ENCODE assay signal across 7 cellular contexts in the genomic region with DNA sequence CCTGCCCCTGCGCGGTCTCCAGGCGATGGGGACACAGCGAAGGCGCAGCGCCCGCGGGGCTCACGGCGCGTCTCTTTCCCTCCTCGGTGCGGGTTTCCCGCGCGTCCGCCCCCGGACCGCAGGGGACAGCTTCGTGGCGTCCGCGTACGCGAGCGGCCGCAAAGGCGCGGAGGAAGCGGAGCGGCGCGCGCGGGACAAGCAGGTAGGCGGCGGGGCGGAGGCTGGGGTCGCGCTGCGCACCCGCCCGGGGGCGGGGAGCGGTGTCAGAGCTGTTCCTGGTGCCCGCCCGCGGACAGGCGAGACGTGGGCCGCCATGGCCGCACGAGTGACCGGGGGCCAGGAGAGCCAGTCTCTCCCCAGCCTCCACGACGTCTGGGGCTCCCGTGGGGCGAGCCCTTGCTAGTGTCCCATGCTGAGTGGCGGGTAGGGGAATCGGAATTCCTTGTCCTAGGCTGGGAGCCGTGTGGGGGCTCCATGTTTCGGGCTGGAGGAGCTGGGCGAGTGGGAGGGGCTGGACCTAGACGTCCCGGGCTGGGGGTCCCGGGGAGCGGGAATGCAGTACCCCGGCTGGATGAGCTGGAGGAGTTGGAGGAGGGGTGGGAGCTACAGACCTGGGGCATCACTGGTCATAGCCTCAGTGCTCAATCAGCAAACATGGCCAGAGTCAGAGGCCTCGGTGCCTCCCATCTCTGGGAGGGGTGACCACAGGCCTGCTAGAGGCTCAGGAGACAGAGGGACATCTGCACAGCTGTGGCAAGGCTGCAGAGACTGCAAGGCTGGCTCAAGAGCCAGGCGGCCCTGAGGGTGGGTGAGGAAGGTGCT. TPM values are rescaled to one million over a fixed set of nuclear protein-coding genes. Genes with fewer than 3 reads are reported as not detected.
A peak's percentile ranks its signal among the peaks of the same experiment; 100 is the strongest.
DNase-seq lines count a peak whose midpoint lies in the region; ATAC-seq and TF ChIP-seq lines count a peak whose summit lies in the region.

No MANE protein-coding gene starts in this region.

- H3K36me3 ChIP-seq in HCT116 (ENCODE audit: control insufficient read depth in 1 of 2, insufficient read depth in 2 of 2, low read length in 2 of 2) (0 out of 4 replicates have a peak, but pooled peaks cover 0 to 4% of the 10 kb centered on the region in 2 experiments), rectal smooth muscle tissue (ENCODE audit: control insufficient read depth, insufficient read depth, low read length) (no peaks in the 10 kb centered on the region)

- peak overlapping the region; percentile 40 to 59 for H3K4me3 ChIP-seq in HCT116 (replicated peaks in 1 of 2; ENCODE audit: low read depth in 1 of 2, low read length in 2 of 2)
- H3K4me3 ChIP-seq in right cardiac atrium (ENCODE audit: low read length), result peak overlapping the region; percentile 78
- H3K4me3 ChIP-seq in rectal smooth muscle tissue (ENCODE audit: low read length), result peak overlapping the region; percentile 23

- POLR2A ChIA-PET in HCT116 (lab: Charles Lee), result interaction anchor here (0.6 to 1.7 kb wide), 3 partner anchors 12 to 158 kb away, joined by 3 to 4 read pairs (median 3); no protein-coding TSS in a partner anchor

- peak overlapping the region; percentile 18 for H3K27ac ChIP-seq in HCT116 (ENCODE audit: low read depth, low read length)
- H3K27ac ChIP-seq in VCaP, result peak overlapping the region; percentile 37; the same call in 1 of the 2 replicates
- H3K27ac ChIP-seq in right cardiac atrium (ENCODE audit: low read length), result no peak overlapping the region
- H3K27ac ChIP-seq in rectal smooth muscle tissue (ENCODE audit: low read depth, low read length), result no peak overlapping the region

- H3K4me1 ChIP-seq in HCT116 (ENCODE audit: control insufficient read depth in 1 of 2, insufficient read depth in 2 of 2, low read length in 2 of 2) (peaks cover 23 to 44% of the 10 kb centered on the region in 2 experiments), right cardiac atrium (ENCODE audit: control insufficient read depth, insufficient read depth, low read length) (no peaks in the 10 kb centered on the region), rectal smooth muscle tissue (ENCODE audit: control insufficient read depth, insufficient read depth, low read length) (no peaks in the 10 kb centered on the region)

- peak overlapping the region; percentile 77 for H3K4me2 ChIP-seq in HCT116 (ENCODE audit: low read length)

- H3K9me3 ChIP-seq in HCT116 (ENCODE audit: control insufficient read depth in 1 of 2, insufficient read depth in 1 of 2, low read depth in 1 of 2, low read length in 2 of 2), result no peaks in the 10 kb centered on the region
- H3K9me3 ChIP-seq in right cardiac atrium (ENCODE audit: control insufficient read depth, low read length), result no peaks in the 10 kb centered on the region

- no peak for TF ChIP-seq RAD21 in HCT116 (IDR thresholded peaks at IDR 0.05; ENCODE audit: low read depth)

- intact Hi-C loops in HCT116 (cut with micrococcal nuclease), result loop anchor here (10.0 kb wide), 1 partner anchor 155 kb away; no protein-coding TSS in a partner anchor
- intact Hi-C loops in right cardiac atrium (cut with DNase I), result loop anchor here in 3 of 4 donors (5.0 to 10.0 kb wide), 3 partner anchors 125 to 135 kb away; no protein-coding TSS in a partner anchor

- H3K9me2 ChIP-seq in HCT116 (ENCODE audit: insufficient read depth), result no peaks in the 10 kb centered on the region

- RAD21 ChIA-PET in HCT116 (lab: Charles Lee; ENCODE audit: low non-redundant PET in 1 of 2, low total read pairs in 2 of 2, uncharacterized antibody in 2 of 2, unreplicated experiment in 2 of 2), result no interaction called here

- 7% methylated on average over 70 of the region's 70 CpGs for WGBS in right cardiac atrium

- no peak for TF ChIP-seq CTCF in HCT116 (IDR thresholded peaks at IDR 0.05 in 2 of 3, conservative IDR thresholded peaks at IDR 0.05 in 1 of 3; ENCODE audit: borderline replicate concordance in 1 of 3, insufficient read depth in 1 of 3, low read depth in 2 of 3, low read length in 2 of 3)
- TF ChIP-seq CTCF in VCaP (conservative IDR thresholded peaks at IDR 0.05), result no peak

- CTCF ChIA-PET in HCT116 (lab: Charles Lee), result interaction anchor here (1.2 to 2.3 kb wide), 5 partner anchors 10 to 88 kb away, joined by 4 to 28 read pairs (median 7); no protein-coding TSS in a partner anchor

- H4K20me1 ChIP-seq in HCT116 (ENCODE audit: insufficient read depth), result no peaks in the 10 kb centered on the region; the same call in 1 of the 2 replicates

- H3K79me2 ChIP-seq in HCT116 (ENCODE audit: insufficient read depth, low read length), result no peaks in the 10 kb centered on the region

- H3K9ac ChIP-seq in HCT116 (ENCODE audit: low read length) (peak overlapping the region; percentile 48), rectal smooth muscle tissue (ENCODE audit: low read length) (no peak overlapping the region)

- no peak for TF ChIP-seq POLR2A in HCT116 (IDR thresholded peaks at IDR 0.05; ENCODE audit: borderline replicate concordance, extremely low read depth, insufficient read depth, insufficient read length)

- H3K27me3 ChIP-seq in HCT116 (ENCODE audit: insufficient read depth, low read length) (no peaks in the 10 kb centered on the region; the same call in 1 of the 2 replicates), right cardiac atrium (ENCODE audit: control insufficient read depth, insufficient read depth) (no peaks in the 10 kb centered on the region), rectal smooth muscle tissue (ENCODE audit: control insufficient read depth, insufficient read depth, low read length) (peaks cover 15% of the 10 kb centered on the region)

- DNase-seq in HCT116 (ENCODE audit: low read depth, low spot score) (no peak), right cardiac atrium (peak; percentile 26 to 61 (median 60)), DMS114 treated with DMSO at 0.1 percent for 48 hours (lab: John Stamatoyannopoulos, UW; ENCODE audit: unreplicated experiment) (no peak)
- no peak for DNase-seq in central memory CD4-positive, alpha-beta T cell

- ATAC-seq in HCT116 (no peak), right cardiac atrium (no peak), GM18502 (IDR thresholded peaks at IDR 0.05; ENCODE audit: poor library complexity, unreplicated experiment) (no peak)

- no peak overlapping the region for H2AFZ ChIP-seq in HCT116 (ENCODE audit: low read depth, low read length, poor library complexity, severe bottlenecking)

- BruUV-seq in HCT116 (replicated peaks; lab: Mats Ljungman, UMichigan), result no TSS peak

TF ChIP-seq in HCT116, 20 proteins besides CTCF, POLR2A, EP300 and RAD21:
- TF ChIP-seq, protein P1, sequence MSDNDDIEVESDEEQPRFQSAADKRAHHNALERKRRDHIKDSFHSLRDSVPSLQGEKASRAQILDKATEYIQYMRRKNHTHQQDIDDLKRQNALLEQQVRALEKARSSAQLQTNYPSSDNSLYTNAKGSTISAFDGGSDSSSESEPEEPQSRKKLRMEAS (IDR thresholded peaks at IDR 0.05), result no peak
- no peak for TF ChIP-seq TCF7L2 (IDR thresholded peaks at IDR 0.05; ENCODE audit: borderline replicate concordance, extremely low read depth, insufficient read depth, insufficient read length)
- no peak for TF ChIP-seq ZNF274 (IDR thresholded peaks at IDR 0.05; ENCODE audit: low read depth, low read length)
- no peak for TF ChIP-seq CEBPB (IDR thresholded peaks at IDR 0.05; ENCODE audit: low read depth)
- TF ChIP-seq ZFX (IDR thresholded peaks at IDR 0.05), result no peak
- no peak for TF ChIP-seq CBX3 (IDR thresholded peaks at IDR 0.05; ENCODE audit: low read depth)
- no peak for TF ChIP-seq JUND (IDR thresholded peaks at IDR 0.05)

RNA-seq across cellular contexts. Expression of a gene that starts 1.0 kb away (rescaled TPM):
- total RNA-seq in HCT116 (2021; ENCODE audit: unreplicated experiment) (20.4 TPM), right cardiac atrium (1 to 10 TPM; 1.9 to 8.6 (median 3.1) TPM)
- 15.7 and 19.0 TPM in 2 replicates for polyA plus RNA-seq in HCT116 (2012)
- polyA plus RNA-seq in right cardiac atrium, result 2.6 TPM

Comparison
In these comparisons a context has a peak if more than half of its experiments do, and no peak if none do; other contexts are left out.
1. DNase-seq: peak in right cardiac atrium (3 of 3); none in HCT116 (single experiment), DMS114 treated with DMSO at 0.1 percent for 48 hours (single experiment) and central memory CD4-positive, alpha-beta T cell (single experiment).
2. H3K27ac ChIP-seq: peak in HCT116 (single experiment) and VCaP (single experiment); none in right cardiac atrium (single experiment) and rectal smooth muscle tissue (single experiment).
3. H3K4me3 ChIP-seq: peak in every context shown above with its lines; median percentile 78 in right cardiac atrium; 50 in HCT116; 23 in rectal smooth muscle tissue.